24 cellular contexts compared by ENCODE assay signal in the genomic region with DNA sequence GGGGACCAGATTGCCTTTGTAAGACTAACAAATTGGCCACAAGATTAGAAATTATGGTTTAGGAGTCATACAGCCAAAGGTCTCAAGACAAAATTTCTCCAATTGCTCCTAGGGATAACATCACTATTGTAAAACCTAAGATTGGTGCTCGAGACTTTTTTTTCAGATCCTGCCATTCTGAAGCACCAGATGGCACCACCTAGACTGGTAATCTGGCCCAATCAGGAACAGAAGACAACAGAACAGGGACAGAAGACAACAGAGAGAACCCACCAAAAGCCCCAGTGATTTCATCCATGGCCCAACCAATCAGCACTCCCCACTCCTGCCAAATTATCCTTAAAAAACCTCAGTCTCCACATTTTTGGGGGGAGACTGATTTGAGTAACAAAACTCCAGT.
DNase-seq lines count a peak whose midpoint lies in the region; ATAC-seq and TF ChIP-seq lines count a peak whose summit lies in the region.
"Had no signal": no experiment of that assay in that cellular context is flagged by ENCODE, and none has a peak within 500 bp of the region (broad histone marks: within the 10 kb centered on the region; RNA-seq: fewer than 3 reads in every experiment).

No MANE protein-coding gene starts in this region.

- H2BK120ac ChIP-seq in mesenchymal stem cell (ENCODE audit: low read depth, low read length): no peak overlapping the region

- H3K9ac ChIP-seq in OCI-LY3 (ENCODE audit: low read length) (no peak overlapping the region), mesenchymal stem cell (ENCODE audit: low read length) (no peak overlapping the region)
- H3K9ac ChIP-seq: KMS-11 had no signal

- no peak overlapping the region for H2BK5ac ChIP-seq in mesenchymal stem cell (ENCODE audit: low read depth, low read length, poor library complexity, severe bottlenecking)

- CTCF ChIA-PET in T-cell (lab: Charles Lee): no interaction called here

- no peaks in the 10 kb centered on the region for H4K20me1 ChIP-seq in OCI-LY3 (ENCODE audit: insufficient read depth, low read length)

- H3K9me3 Mint-ChIP-seq in T-cell: no peaks in the 10 kb centered on the region
- H3K9me3 Mint-ChIP-seq in activated naive CD8-positive, alpha-beta T cell treated with anti-CD3 and anti-CD28 coated beads for 36 hours: no peaks in the 10 kb centered on the region
- H3K9me3 Mint-ChIP-seq: CD8-positive, alpha-beta T cell had no signal

- H3K79me2 ChIP-seq in OCI-LY3 (ENCODE audit: low read length): no peaks in the 10 kb centered on the region

- peaks cover 17% of the 10 kb centered on the region for H3K4me1 ChIP-seq in OCI-LY3 (ENCODE audit: low read length)
- no peaks in the 10 kb centered on the region for H3K4me1 ChIP-seq in foreskin keratinocyte
- no peaks in the 10 kb centered on the region for H3K4me1 ChIP-seq in mesenchymal stem cell (ENCODE audit: control insufficient read depth, insufficient read depth, low read depth, low read length)
- H3K4me1 ChIP-seq: Caco-2 had no signal

- H4K8ac ChIP-seq in mesenchymal stem cell (ENCODE audit: low read length): no peak overlapping the region

- DNase-seq in NCI-H2171 treated with DMSO at 0.1 percent for 48 hours (lab: John Stamatoyannopoulos, UW) (peak; percentile 47), NCI-H2171 (lab: John Stamatoyannopoulos, UW) (no peak), foreskin keratinocyte (no peak), T-cell (no peak), mesenchymal stem cell (no peak)
- DNase-seq in activated naive CD8-positive, alpha-beta T cell treated with anti-CD3 and anti-CD28 coated beads for 36 hours: no peak
- DNase-seq: Caco-2; CD8-positive, alpha-beta T cell; H7; NCI-H1092; NCI-H1417 treated with DMSO at 0.1 percent for 48 hours; NCI-H1694 treated with DMSO at 0.1 percent for 48 hours; NCI-H446 treated with DMSO at 0.1 percent for 48 hours; NCI-H526; SIG-M5; T-helper 17 cell had no signal

- no peak overlapping the region for H3K27ac Mint-ChIP-seq in T-cell
- H3K27ac Mint-ChIP-seq in activated naive CD8-positive, alpha-beta T cell treated with anti-CD3 and anti-CD28 coated beads for 36 hours: no peak overlapping the region
- H3K27ac Mint-ChIP-seq: B cell; CD8-positive, alpha-beta T cell; T-helper 17 cell had no signal

- no peaks in the 10 kb centered on the region for H3K79me1 ChIP-seq in mesenchymal stem cell (replicated peaks; ENCODE audit: low read length, poor library complexity, severe bottlenecking)

- no peak overlapping the region for H3K18ac ChIP-seq in mesenchymal stem cell (ENCODE audit: low read depth in 1 of 2, low read length in 2 of 2)

- H2AFZ ChIP-seq in OCI-LY3 (ENCODE audit: low read depth, low read length) (0 out of 2 replicates have a peak overlapping the region, but pooled peaks have one; percentile 5), mesenchymal stem cell (ENCODE audit: low read depth, low read length) (no peak overlapping the region)

- H3K27me3 Mint-ChIP-seq in T-cell: peaks cover 0 to 4% of the 10 kb centered on the region in 2 donors
- peaks cover 8% of the 10 kb centered on the region for H3K27me3 Mint-ChIP-seq in activated naive CD8-positive, alpha-beta T cell treated with anti-CD3 and anti-CD28 coated beads for 36 hours
- H3K27me3 Mint-ChIP-seq: B cell, IgD-negative memory B cell, T-helper 17 cell had no signal

- no peak overlapping the region for H3K4me3 Mint-ChIP-seq in T-cell
- H3K4me3 Mint-ChIP-seq in activated naive CD8-positive, alpha-beta T cell treated with anti-CD3 and anti-CD28 coated beads for 36 hours: no peak overlapping the region
- H3K4me3 Mint-ChIP-seq: B cell; CD8-positive, alpha-beta T cell; IgD-negative memory B cell; T-helper 17 cell had no signal

- no peak overlapping the region for H3K14ac ChIP-seq in mesenchymal stem cell (ENCODE audit: low read length in 2 of 2)

- H3K36me3 ChIP-seq in OCI-LY3 (replicated peaks; ENCODE audit: low read depth, low read length) (no peaks in the 10 kb centered on the region), mesenchymal stem cell (ENCODE audit: control insufficient read depth in 1 of 2, insufficient read depth in 2 of 2, low read depth in 1 of 2, low read length in 2 of 2) (no peaks in the 10 kb centered on the region)

- H2BK15ac ChIP-seq in mesenchymal stem cell (ENCODE audit: low read depth, poor library complexity, severe bottlenecking): no peak overlapping the region

- TF ChIP-seq CTCF in OCI-LY3 (IDR thresholded peaks at IDR 0.05; ENCODE audit: low read depth, low read length): peak; percentile 51
- peak; percentile 14 for TF ChIP-seq CTCF in foreskin keratinocyte (conservative IDR thresholded peaks at IDR 0.05)

- H3K4ac ChIP-seq in mesenchymal stem cell (ENCODE audit: low read depth in 1 of 2, low read length in 2 of 2): no peak overlapping the region

- ATAC-seq in HG02798 (IDR thresholded peaks at IDR 0.05; ENCODE audit: poor library complexity, unreplicated experiment) (peak; percentile 20), foreskin keratinocyte (no peak), T-cell (replicated peaks in 1 of 4) (no peak)
- ATAC-seq: CD8-positive, alpha-beta T cell; T-helper 17 cell had no signal

- H3K4me2 ChIP-seq in OCI-LY3 (ENCODE audit: low read length): peak overlapping the region; percentile 8; the same call in 1 of the 2 replicates
- no peak overlapping the region for H3K4me2 ChIP-seq in mesenchymal stem cell (ENCODE audit: low read length, poor library complexity, severe bottlenecking)
- H3K4me2 ChIP-seq: KMS-11 had no signal

- POLR2A ChIA-PET in T-cell (lab: Charles Lee): no interaction called here

- H3K23ac ChIP-seq in mesenchymal stem cell (ENCODE audit: low read length in 2 of 2): no peak overlapping the region

- no peaks in the 10 kb centered on the region for H3K4me1 Mint-ChIP-seq in T-cell
- H3K4me1 Mint-ChIP-seq in activated naive CD8-positive, alpha-beta T cell treated with anti-CD3 and anti-CD28 coated beads for 36 hours: no peaks in the 10 kb centered on the region
- H3K4me1 Mint-ChIP-seq: B cell, T-helper 17 cell had no signal

- H4K91ac ChIP-seq in mesenchymal stem cell (ENCODE audit: low read length): no peak overlapping the region

- H2AK5ac ChIP-seq in mesenchymal stem cell (ENCODE audit: low read length, severe bottlenecking): no peak overlapping the region

- WGBS in mesenchymal stem cell: 87% methylated on average over 1 of the region's 1 CpG

- H3K27me3 ChIP-seq in OCI-LY3 (ENCODE audit: low read depth, low read length): no peaks in the 10 kb centered on the region
- peaks cover 3% of the 10 kb centered on the region for H3K27me3 ChIP-seq in foreskin keratinocyte
- H3K27me3 ChIP-seq in mesenchymal stem cell (ENCODE audit: control insufficient read depth in 1 of 2, insufficient read depth in 1 of 2, low read length in 2 of 2): no peaks in the 10 kb centered on the region

- H3K4me3 ChIP-seq in OCI-LY3 (ENCODE audit: low read length): no peak overlapping the region
- no peak overlapping the region for H3K4me3 ChIP-seq in mesenchymal stem cell (ENCODE audit: insufficient read depth in 1 of 2, low read depth in 1 of 2, low read length in 2 of 2)
- H3K4me3 ChIP-seq: SK-N-MC had no signal

- H3K27ac ChIP-seq in OCI-LY3 (ENCODE audit: low read length) (no peak overlapping the region), foreskin keratinocyte (no peak overlapping the region), mesenchymal stem cell (ENCODE audit: low read length, poor library complexity, severe bottlenecking) (no peak overlapping the region)
- H3K27ac ChIP-seq: C4-2B, HL-60, KMS-11, SK-N-MC had no signal

- no peaks in the 10 kb centered on the region for H3K36me3 Mint-ChIP-seq in T-cell
- H3K36me3 Mint-ChIP-seq in activated naive CD8-positive, alpha-beta T cell treated with anti-CD3 and anti-CD28 coated beads for 36 hours: no peaks in the 10 kb centered on the region
- H3K36me3 Mint-ChIP-seq: CD8-positive, alpha-beta T cell; IgD-negative memory B cell had no signal

- H2BK12ac ChIP-seq in mesenchymal stem cell (ENCODE audit: low read length in 2 of 2): no peak overlapping the region

- no peaks in the 10 kb centered on the region for H3K9me3 ChIP-seq in OCI-LY3 (ENCODE audit: insufficient read depth, low read length)
- no peaks in the 10 kb centered on the region for H3K9me3 ChIP-seq in mesenchymal stem cell (ENCODE audit: control insufficient read depth, low read length)
- H3K9me3 ChIP-seq: Caco-2 had no signal
